1 cellular context compared by ENCODE assay signal in genomic region chr16:31458835-31459721, GRCh38.
A peak's percentile ranks its signal among the peaks of the same experiment; 100 is the strongest.
TF ChIP-seq lines count a peak whose summit lies in the region.

TSS of gene ARMC5 (plus strand) at chr16:31459501. CDS start at chr16:31459525, 24 bp downstream.

TF ChIP-seq in K562, 482 proteins besides CTCF, POLR2A, EP300 and RAD21 (continued from another document and continues in another):
- TF ChIP-seq, protein P1, sequence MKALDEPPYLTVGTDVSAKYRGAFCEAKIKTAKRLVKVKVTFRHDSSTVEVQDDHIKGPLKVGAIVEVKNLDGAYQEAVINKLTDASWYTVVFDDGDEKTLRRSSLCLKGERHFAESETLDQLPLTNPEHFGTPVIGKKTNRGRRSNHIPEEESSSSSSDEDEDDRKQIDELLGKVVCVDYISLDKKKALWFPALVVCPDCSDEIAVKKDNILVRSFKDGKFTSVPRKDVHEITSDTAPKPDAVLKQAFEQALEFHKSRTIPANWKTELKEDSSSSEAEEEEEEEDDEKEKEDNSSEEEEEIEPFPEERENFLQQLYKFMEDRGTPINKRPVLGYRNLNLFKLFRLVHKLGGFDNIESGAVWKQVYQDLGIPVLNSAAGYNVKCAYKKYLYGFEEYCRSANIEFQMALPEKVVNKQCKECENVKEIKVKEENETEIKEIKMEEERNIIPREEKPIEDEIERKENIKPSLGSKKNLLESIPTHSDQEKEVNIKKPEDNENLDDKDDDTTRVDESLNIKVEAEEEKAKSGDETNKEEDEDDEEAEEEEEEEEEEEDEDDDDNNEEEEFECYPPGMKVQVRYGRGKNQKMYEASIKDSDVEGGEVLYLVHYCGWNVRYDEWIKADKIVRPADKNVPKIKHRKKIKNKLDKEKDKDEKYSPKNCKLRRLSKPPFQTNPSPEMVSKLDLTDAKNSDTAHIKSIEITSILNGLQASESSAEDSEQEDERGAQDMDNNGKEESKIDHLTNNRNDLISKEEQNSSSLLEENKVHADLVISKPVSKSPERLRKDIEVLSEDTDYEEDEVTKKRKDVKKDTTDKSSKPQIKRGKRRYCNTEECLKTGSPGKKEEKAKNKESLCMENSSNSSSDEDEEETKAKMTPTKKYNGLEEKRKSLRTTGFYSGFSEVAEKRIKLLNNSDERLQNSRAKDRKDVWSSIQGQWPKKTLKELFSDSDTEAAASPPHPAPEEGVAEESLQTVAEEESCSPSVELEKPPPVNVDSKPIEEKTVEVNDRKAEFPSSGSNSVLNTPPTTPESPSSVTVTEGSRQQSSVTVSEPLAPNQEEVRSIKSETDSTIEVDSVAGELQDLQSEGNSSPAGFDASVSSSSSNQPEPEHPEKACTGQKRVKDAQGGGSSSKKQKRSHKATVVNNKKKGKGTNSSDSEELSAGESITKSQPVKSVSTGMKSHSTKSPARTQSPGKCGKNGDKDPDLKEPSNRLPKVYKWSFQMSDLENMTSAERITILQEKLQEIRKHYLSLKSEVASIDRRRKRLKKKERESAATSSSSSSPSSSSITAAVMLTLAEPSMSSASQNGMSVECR (CRISPR knock-in tag; IDR thresholded peaks at IDR 0.05) = peak; percentile 91; the same call in 1 of the 2 replicates
- TF ChIP-seq KAT8 (IDR thresholded peaks at IDR 0.05; ENCODE audit: low read depth) (no peak), CBFA2T2 (conservative IDR thresholded peaks at IDR 0.05) (no peak), ILF3 (IDR thresholded peaks at IDR 0.05; ENCODE audit: borderline replicate concordance) (no peak), JUN (IDR thresholded peaks at IDR 0.05; ENCODE audit: borderline replicate concordance, low read depth, low read length) (0 out of 2 replicates have a peak, but pooled peaks have one; percentile 8), JUN (CRISPR knock-in tag; IDR thresholded peaks at IDR 0.05; ENCODE audit: borderline replicate concordance) (no peak), ZNF277 (CRISPR knock-in tag; IDR thresholded peaks at IDR 0.05; ENCODE audit: borderline replicate concordance) (no peak), HNRNPK (IDR thresholded peaks at IDR 0.05; ENCODE audit: low read depth, low read length, poor library complexity, severe bottlenecking) (no peak), CBX2 (IDR thresholded peaks at IDR 0.05; ENCODE audit: insufficient read depth, low read length, poor library complexity, severe bottlenecking) (no peak), NCOA6 (IDR thresholded peaks at IDR 0.05) (peak; percentile 39; the same call in 1 of the 2 replicates), ZNF282 (CRISPR knock-in tag; IDR thresholded peaks at IDR 0.05) (no peak), SRF (CRISPR knock-in tag; IDR thresholded peaks at IDR 0.05) (no peak; a peak in 1 of 4 replicates), CC2D1A (IDR thresholded peaks at IDR 0.05) (no peak), GABPA (tag; conservative IDR thresholded peaks at IDR 0.05; ENCODE audit: low read depth) (peak; percentile 95), ZNF24 (IDR thresholded peaks at IDR 0.05) (no peak), ZNF232 (CRISPR knock-in tag; IDR thresholded peaks at IDR 0.05) (peak; percentile 81; the same call in 1 of the 2 replicates), CREBBP (IDR thresholded peaks at IDR 0.05; ENCODE audit: low read depth, low read length) (no peak), BRD4 (IDR thresholded peaks at IDR 0.05) (peak; percentile 69; the same call in 1 of the 2 replicates), KLF10 (CRISPR knock-in tag; IDR thresholded peaks at IDR 0.05) (no peak), CHD2 (IDR thresholded peaks at IDR 0.05; ENCODE audit: low read depth, low read length) (0 out of 2 replicates have a peak, but pooled peaks have one; percentile 30), ETV6 (IDR thresholded peaks at IDR 0.05; ENCODE audit: borderline replicate concordance in 1 of 2, low read depth in 2 of 2, low read length in 1 of 2) (no peak), ETV6 (CRISPR knock-in tag; IDR thresholded peaks at IDR 0.05; ENCODE audit: borderline replicate concordance) (0 out of 2 replicates have a peak, but pooled peaks have one; percentile 47), TAF15 (IDR thresholded peaks at IDR 0.05; ENCODE audit: low read depth, low read length) (no peak), ZNF224 (CRISPR knock-in tag; IDR thresholded peaks at IDR 0.05) (no peak), PTBP1 (IDR thresholded peaks at IDR 0.05; ENCODE audit: low read depth, low read length) (no peak), ZNF134 (CRISPR knock-in tag; conservative IDR thresholded peaks at IDR 0.05) (peak; percentile 44; the same call in 1 of the 2 replicates), CHD1 (IDR thresholded peaks at IDR 0.05; ENCODE audit: low read length) (no peak), SNRNP70 (optimal IDR thresholded peaks at IDR 0.05; ENCODE audit: low read depth, low read length) (no peak), THAP12 (CRISPR knock-in tag; IDR thresholded peaks at IDR 0.05) (peak; percentile 59), ZNF77 (CRISPR knock-in tag; IDR thresholded peaks at IDR 0.05) (no peak), HLTF (IDR thresholded peaks at IDR 0.05) (no peak), FOXM1 (IDR thresholded peaks at IDR 0.05; ENCODE audit: low read depth) (no peak), FOXM1 (CRISPR knock-in tag; IDR thresholded peaks at IDR 0.05; ENCODE audit: low read depth) (no peak; the same call in 1 of the 2 replicates), NFATC3 (IDR thresholded peaks at IDR 0.05) (no peak), ZFPM2 (CRISPR knock-in tag; IDR thresholded peaks at IDR 0.05) (no peak; the same call in 1 of the 2 replicates), GATAD2B (IDR thresholded peaks at IDR 0.05; ENCODE audit: borderline replicate concordance) (peak; percentile 54; the same call in 1 of the 2 replicates), IFI16 (CRISPR knock-in tag; IDR thresholded peaks at IDR 0.05) (no peak), SP1 (CRISPR knock-in tag; IDR thresholded peaks at IDR 0.05) (peak; percentile 96), CREB3 (tag; conservative IDR thresholded peaks at IDR 0.05; ENCODE audit: low read depth) (no peak), DPF2 (IDR thresholded peaks at IDR 0.05) (no peak), DDX20 (tag; IDR thresholded peaks at IDR 0.05; ENCODE audit: low read depth) (no peak), MEIS2 (IDR thresholded peaks at IDR 0.05; ENCODE audit: partially characterized antibody) (no peak), SAP30 (IDR thresholded peaks at IDR 0.05; ENCODE audit: borderline replicate concordance, insufficient read depth, low read depth, low read length, poor library complexity, severe bottlenecking) (peak; percentile 95), CXXC5 (CRISPR knock-in tag; IDR thresholded peaks at IDR 0.05) (peak; percentile 90), SIN3B (IDR thresholded peaks at IDR 0.05; ENCODE audit: low read depth) (peak; percentile 82)
- TF ChIP-seq, protein P2, sequence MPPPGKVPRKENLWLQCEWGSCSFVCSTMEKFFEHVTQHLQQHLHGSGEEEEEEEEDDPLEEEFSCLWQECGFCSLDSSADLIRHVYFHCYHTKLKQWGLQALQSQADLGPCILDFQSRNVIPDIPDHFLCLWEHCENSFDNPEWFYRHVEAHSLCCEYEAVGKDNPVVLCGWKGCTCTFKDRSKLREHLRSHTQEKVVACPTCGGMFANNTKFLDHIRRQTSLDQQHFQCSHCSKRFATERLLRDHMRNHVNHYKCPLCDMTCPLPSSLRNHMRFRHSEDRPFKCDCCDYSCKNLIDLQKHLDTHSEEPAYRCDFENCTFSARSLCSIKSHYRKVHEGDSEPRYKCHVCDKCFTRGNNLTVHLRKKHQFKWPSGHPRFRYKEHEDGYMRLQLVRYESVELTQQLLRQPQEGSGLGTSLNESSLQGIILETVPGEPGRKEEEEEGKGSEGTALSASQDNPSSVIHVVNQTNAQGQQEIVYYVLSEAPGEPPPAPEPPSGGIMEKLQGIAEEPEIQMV (tag; conservative IDR thresholded peaks at IDR 0.05; ENCODE audit: low read depth) = no peak
- TF ChIP-seq, protein P3, sequence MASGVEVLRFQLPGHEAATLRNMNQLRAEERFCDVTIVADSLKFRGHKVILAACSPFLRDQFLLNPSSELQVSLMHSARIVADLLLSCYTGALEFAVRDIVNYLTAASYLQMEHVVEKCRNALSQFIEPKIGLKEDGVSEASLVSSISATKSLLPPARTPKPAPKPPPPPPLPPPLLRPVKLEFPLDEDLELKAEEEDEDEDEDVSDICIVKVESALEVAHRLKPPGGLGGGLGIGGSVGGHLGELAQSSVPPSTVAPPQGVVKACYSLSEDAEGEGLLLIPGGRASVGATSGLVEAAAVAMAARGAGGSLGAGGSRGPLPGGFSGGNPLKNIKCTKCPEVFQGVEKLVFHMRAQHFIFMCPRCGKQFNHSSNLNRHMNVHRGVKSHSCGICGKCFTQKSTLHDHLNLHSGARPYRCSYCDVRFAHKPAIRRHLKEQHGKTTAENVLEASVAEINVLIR (CRISPR knock-in tag; IDR thresholded peaks at IDR 0.05) = peak; percentile 81
- TF ChIP-seq, protein P4, sequence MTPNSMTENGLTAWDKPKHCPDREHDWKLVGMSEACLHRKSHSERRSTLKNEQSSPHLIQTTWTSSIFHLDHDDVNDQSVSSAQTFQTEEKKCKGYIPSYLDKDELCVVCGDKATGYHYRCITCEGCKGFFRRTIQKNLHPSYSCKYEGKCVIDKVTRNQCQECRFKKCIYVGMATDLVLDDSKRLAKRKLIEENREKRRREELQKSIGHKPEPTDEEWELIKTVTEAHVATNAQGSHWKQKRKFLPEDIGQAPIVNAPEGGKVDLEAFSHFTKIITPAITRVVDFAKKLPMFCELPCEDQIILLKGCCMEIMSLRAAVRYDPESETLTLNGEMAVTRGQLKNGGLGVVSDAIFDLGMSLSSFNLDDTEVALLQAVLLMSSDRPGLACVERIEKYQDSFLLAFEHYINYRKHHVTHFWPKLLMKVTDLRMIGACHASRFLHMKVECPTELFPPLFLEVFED (CRISPR knock-in tag; conservative IDR thresholded peaks at IDR 0.05) = peak; percentile 91
- TF ChIP-seq, protein P5, sequence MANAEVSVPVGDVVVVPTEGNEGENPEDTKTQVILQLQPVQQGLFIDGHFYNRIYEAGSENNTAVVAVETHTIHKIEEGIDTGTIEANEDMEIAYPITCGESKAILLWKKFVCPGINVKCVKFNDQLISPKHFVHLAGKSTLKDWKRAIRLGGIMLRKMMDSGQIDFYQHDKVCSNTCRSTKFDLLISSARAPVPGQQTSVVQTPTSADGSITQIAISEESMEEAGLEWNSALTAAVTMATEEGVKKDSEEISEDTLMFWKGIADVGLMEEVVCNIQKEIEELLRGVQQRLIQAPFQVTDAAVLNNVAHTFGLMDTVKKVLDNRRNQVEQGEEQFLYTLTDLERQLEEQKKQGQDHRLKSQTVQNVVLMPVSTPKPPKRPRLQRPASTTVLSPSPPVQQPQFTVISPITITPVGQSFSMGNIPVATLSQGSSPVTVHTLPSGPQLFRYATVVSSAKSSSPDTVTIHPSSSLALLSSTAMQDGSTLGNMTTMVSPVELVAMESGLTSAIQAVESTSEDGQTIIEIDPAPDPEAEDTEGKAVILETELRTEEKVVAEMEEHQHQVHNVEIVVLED (CRISPR knock-in tag; IDR thresholded peaks at IDR 0.05) = peak; percentile 64; the same call in 1 of the 2 replicates
